In the genomic region with DNA sequence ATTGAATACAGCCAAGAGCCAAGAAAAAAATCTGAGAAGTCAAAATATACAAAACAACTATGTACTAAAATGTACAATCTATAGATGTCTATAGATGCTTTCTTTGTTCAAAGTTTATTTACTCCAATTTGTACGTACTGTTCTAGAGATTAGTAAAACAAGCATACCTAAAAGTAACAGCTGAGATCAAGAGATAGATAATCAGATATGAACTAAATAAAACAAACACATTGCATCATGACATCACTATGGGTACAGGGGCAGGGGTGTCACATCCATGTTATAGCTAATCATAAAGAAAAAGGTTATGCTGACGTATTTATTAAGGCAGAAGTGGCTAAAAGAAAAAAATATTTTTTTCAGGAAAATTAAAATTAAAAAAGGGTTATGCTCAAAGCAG, we compare ENCODE assay signal across 21 cellular contexts.
"Had no signal": no experiment of that assay in that cellular context is flagged by ENCODE, and none has a peak within 500 bp of the region (broad histone marks: within the 10 kb centered on the region; RNA-seq: fewer than 3 reads in every experiment).

No MANE protein-coding gene starts in this region.

- H3K9me3 Mint-ChIP-seq: central memory CD8-positive, alpha-beta T cell had no signal

- DNase-seq: activated CD4-positive, alpha-beta T cell treated with anti-CD3 and anti-CD28 coated beads for 36 hours; activated CD4-positive, alpha-beta T cell treated with anti-CD3 and anti-CD28 coated beads, Interleukin-2, amount 50 U/mL, for 48 hours; activated CD8-positive, alpha-beta memory T cell treated with anti-CD3 and anti-CD28 coated beads, Interleukin-2, amount 10 ng/mL, durations not matched to agents 7 days and 5 days; activated naive CD4-positive, alpha-beta T cell treated with Interleukin-2 at 50 U/mL for 16 hours; aorta; effector CD4-positive, alpha-beta T cell; gastrocnemius medialis; heart left ventricle; kidney glomerular epithelial cell; left ventricle myocardium inferior; mammary epithelial cell; retina; stimulated activated CD4-positive, alpha-beta T cell treated with anti-CD3 and anti-CD28 coated beads, Interleukin-12 subunit alpha, Interleukin-12 subunit beta, amount 100 ng/mL, for 4 hours; stimulated activated CD4-positive, alpha-beta T cell treated with anti-CD3 and anti-CD28 coated beads, Interleukin-1b, Interleukin-23, amount 100 ng/mL, for 48 hours; stimulated activated CD8-positive, alpha-beta memory T cell treated with anti-CD3 and anti-CD28 coated beads, Interleukin-4, amount 100 ng/mL, for 48 hours; stimulated activated naive CD4-positive, alpha-beta T cell; thyroid gland had no signal

- H3K9me3 ChIP-seq: gastrocnemius medialis, thyroid gland had no signal

- H3K4me1 ChIP-seq: thyroid gland had no signal

- H3K27ac Mint-ChIP-seq: activated CD4-positive, alpha-beta T cell treated with anti-CD3 and anti-CD28 coated beads for 36 hours; activated CD8-positive, alpha-beta memory T cell treated with anti-CD3 and anti-CD28 coated beads, Interleukin-2, amount 10 ng/mL, durations not matched to agents 7 days and 5 days had no signal

- H3K27me3 Mint-ChIP-seq: activated CD4-positive, alpha-beta T cell treated with anti-CD3 and anti-CD28 coated beads for 36 hours; activated CD8-positive, alpha-beta memory T cell treated with anti-CD3 and anti-CD28 coated beads, Interleukin-2, amount 10 ng/mL, durations not matched to agents 7 days and 5 days; central memory CD8-positive, alpha-beta T cell had no signal

- H3K4me3 ChIP-seq: coronary artery, gastrocnemius medialis, heart left ventricle, left ventricle myocardium inferior, thyroid gland had no signal

- H3K36me3 ChIP-seq: gastrocnemius medialis, heart left ventricle, left ventricle myocardium inferior, thyroid gland had no signal

- H3K4me3 Mint-ChIP-seq: activated CD4-positive, alpha-beta T cell treated with anti-CD3 and anti-CD28 coated beads for 36 hours; activated CD8-positive, alpha-beta memory T cell treated with anti-CD3 and anti-CD28 coated beads, Interleukin-2, amount 10 ng/mL, durations not matched to agents 7 days and 5 days; central memory CD8-positive, alpha-beta T cell; neural crest cell had no signal

- ATAC-seq: activated CD4-positive, alpha-beta T cell treated with anti-CD3 and anti-CD28 coated beads for 36 hours; activated CD8-positive, alpha-beta memory T cell treated with anti-CD3 and anti-CD28 coated beads, Interleukin-2, amount 10 ng/mL, durations not matched to agents 7 days and 5 days; esophagus mucosa; gastrocnemius medialis; heart left ventricle had no signal

- H3K27me3 ChIP-seq: gastrocnemius medialis, heart left ventricle, thyroid gland had no signal
